In genomic region chr2:190583507-190584337, GRCh38 we compare ENCODE assay signal across 1 cellular context.
TF ChIP-seq lines count a peak whose summit lies in the region.

No MANE protein-coding gene starts in this region.

TF ChIP-seq in GM12878, 131 proteins besides CTCF, POLR2A, EP300 and RAD21 (continued from another document):
- TF ChIP-seq IRF3 (IDR thresholded peaks at IDR 0.05): no peak
- TF ChIP-seq NBN (IDR thresholded peaks at IDR 0.05): no peak
- peak; percentile 35 for TF ChIP-seq RELA (IDR thresholded peaks at IDR 0.05; ENCODE audit: borderline replicate concordance, partially characterized antibody)
- peak; percentile 70 for TF ChIP-seq CREB1 (IDR thresholded peaks at IDR 0.05; ENCODE audit: low read depth)
- TF ChIP-seq RUNX3 (IDR thresholded peaks at IDR 0.05; ENCODE audit: low read length): peak; percentile 26; the same call in 1 of the 2 replicates
- peak; percentile 46; the same call in 1 of the 2 replicates for TF ChIP-seq ZBED1 (IDR thresholded peaks at IDR 0.05; ENCODE audit: borderline replicate concordance)
- TF ChIP-seq ZNF217 (IDR thresholded peaks at IDR 0.05): 0 out of 2 replicates have a peak, but pooled peaks have one; percentile 1
- peak; percentile 71; the same call in 1 of the 3 replicates for TF ChIP-seq POU2F2 (IDR thresholded peaks at IDR 0.05; ENCODE audit: borderline replicate concordance, low read depth, low read length)
- TF ChIP-seq NFIC (IDR thresholded peaks at IDR 0.05; ENCODE audit: low read depth, low read length): peak; percentile 11; the same call in 1 of the 2 replicates
- 0 out of 4 replicates have a peak, but pooled peaks of 1 of the 2 experiments have one; percentile 7 for TF ChIP-seq CEBPB (IDR thresholded peaks at IDR 0.05; ENCODE audit: borderline replicate concordance in 1 of 2, low read depth in 2 of 2, low read length in 2 of 2)
- TF ChIP-seq MLLT1 (IDR thresholded peaks at IDR 0.05): peak; percentile 26; the same call in 1 of the 2 replicates
- TF ChIP-seq EED (IDR thresholded peaks at IDR 0.05; ENCODE audit: low read depth): peak; percentile 18; the same call in 1 of the 2 replicates
- no peak for TF ChIP-seq ATF3 (IDR thresholded peaks at IDR 0.05; ENCODE audit: borderline replicate concordance, extremely low read depth, low read depth, low read length)
- TF ChIP-seq E2F4 (IDR thresholded peaks at IDR 0.05; ENCODE audit: low read depth, low read length): no peak
- TF ChIP-seq CREM (IDR thresholded peaks at IDR 0.05; ENCODE audit: low read depth): 0 out of 2 replicates have a peak, but pooled peaks have one; percentile 32
- TF ChIP-seq IKZF1 (conservative IDR thresholded peaks at IDR 0.05): peak; percentile 34
- TF ChIP-seq ZNF384 (IDR thresholded peaks at IDR 0.05; ENCODE audit: borderline replicate concordance, low read depth, low read length): peak; percentile 43; the same call in 1 of the 2 replicates
- TF ChIP-seq MTA2 (IDR thresholded peaks at IDR 0.05; ENCODE audit: low read depth): peak; percentile 71
- TF ChIP-seq CBFB (IDR thresholded peaks at IDR 0.05; ENCODE audit: low read depth): 0 out of 2 replicates have a peak, but pooled peaks have one; percentile 36
- TF ChIP-seq TCF3 (IDR thresholded peaks at IDR 0.05; ENCODE audit: borderline replicate concordance, insufficient read depth, low read depth, low read length): no peak
- no peak for TF ChIP-seq E4F1 (IDR thresholded peaks at IDR 0.05; ENCODE audit: borderline replicate concordance, partially characterized antibody)
- TF ChIP-seq IRF4 (IDR thresholded peaks at IDR 0.05; ENCODE audit: low read depth, low read length): no peak
- peak; percentile 35; the same call in 1 of the 2 replicates for TF ChIP-seq CHD2 (IDR thresholded peaks at IDR 0.05; ENCODE audit: borderline replicate concordance, low read depth, low read length)
- 0 out of 2 replicates have a peak, but pooled peaks have one; percentile 45 for TF ChIP-seq SMARCA5 (IDR thresholded peaks at IDR 0.05)
- peak; percentile 65 for TF ChIP-seq BCL11A (IDR thresholded peaks at IDR 0.05; ENCODE audit: low read depth, low read length)
- peak; percentile 77 for TF ChIP-seq MEF2B (IDR thresholded peaks at IDR 0.05; ENCODE audit: partially characterized antibody, poor library complexity, severe bottlenecking)
- TF ChIP-seq ATF7 (IDR thresholded peaks at IDR 0.05; ENCODE audit: low read depth): peak; percentile 77
- no peak; the same call in none of the 2 replicates for TF ChIP-seq JUNB (IDR thresholded peaks at IDR 0.05)
- peak; percentile 7; the same call in 1 of the 2 replicates for TF ChIP-seq ATF2 (IDR thresholded peaks at IDR 0.05; ENCODE audit: low read length)
- TF ChIP-seq GATAD2B (conservative IDR thresholded peaks at IDR 0.05; ENCODE audit: low read depth): peak; percentile 9; the same call in 1 of the 2 replicates
- peak; percentile 40 to 63; a peak in 2 of 4 replicates for TF ChIP-seq IKZF2 (IDR thresholded peaks at IDR 0.05)
- peak; percentile 28; the same call in 1 of the 2 replicates for TF ChIP-seq RELB (IDR thresholded peaks at IDR 0.05; ENCODE audit: low read depth)
- no peak for TF ChIP-seq BCLAF1 (IDR thresholded peaks at IDR 0.05)
- peak; percentile 8; the same call in 1 of the 2 replicates for TF ChIP-seq PML (IDR thresholded peaks at IDR 0.05; ENCODE audit: low read length)
- TF ChIP-seq SP1 (IDR thresholded peaks at IDR 0.05; ENCODE audit: low read depth, low read length): peak; percentile 42
- 0 out of 2 replicates have a peak, but pooled peaks have one; percentile 55 for TF ChIP-seq ZNF24 (IDR thresholded peaks at IDR 0.05)
- TF ChIP-seq JUND (IDR thresholded peaks at IDR 0.05; ENCODE audit: low read depth, low read length): no peak
- 0 out of 2 replicates have a peak, but pooled peaks have one; percentile 21 for TF ChIP-seq TCF7 (IDR thresholded peaks at IDR 0.05; ENCODE audit: borderline replicate concordance)
